10 cellular contexts compared by ENCODE assay signal in the genomic region with DNA sequence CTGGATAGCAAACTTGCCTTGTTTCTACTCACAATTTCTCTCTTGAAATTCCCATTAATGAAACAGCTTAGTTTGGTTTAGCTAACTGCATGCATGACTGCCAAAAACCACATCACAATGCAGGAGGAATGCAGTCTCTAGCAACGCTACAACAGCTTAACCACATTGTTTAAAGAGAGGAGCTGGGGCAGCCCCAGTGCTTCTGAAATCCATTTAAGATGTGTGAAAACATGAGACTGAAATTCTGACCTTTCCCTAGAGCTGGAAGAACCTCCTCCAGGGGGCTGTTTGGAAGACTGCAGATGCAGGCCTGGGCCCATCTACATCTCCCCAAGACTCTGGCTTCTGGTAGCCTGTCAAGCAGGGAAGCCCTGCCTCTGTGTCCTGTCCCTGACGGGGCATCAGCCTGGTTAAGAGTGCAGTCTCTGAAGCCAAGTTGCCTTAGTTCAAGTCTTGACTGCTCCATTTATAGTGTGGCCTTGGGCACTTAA.
DNase-seq lines count a peak whose midpoint lies in the region; FAIRE-seq and TF ChIP-seq lines count a peak whose summit lies in the region.
"Had no signal": no experiment of that assay in that cellular context is flagged by ENCODE, and none has a peak within 500 bp of the region (broad histone marks: within the 10 kb centered on the region; RNA-seq: fewer than 3 reads in every experiment).

No MANE protein-coding gene starts in this region.

- H3K4me3 ChIP-seq in HAP-1, result no peak overlapping the region
- H3K4me3 ChIP-seq in astrocyte (ENCODE audit: insufficient read depth, low read depth, low read length), result peak overlapping the region; percentile 13

- no peak overlapping the region for H2AFZ ChIP-seq in astrocyte (ENCODE audit: low read depth, low read length)

- peaks cover 46% of the 10 kb centered on the region for H3K4me1 Mint-ChIP-seq in astrocyte (ENCODE audit: low read depth, unreplicated experiment)
- H3K4me1 Mint-ChIP-seq: stimulated activated effector memory CD8-positive, alpha-beta T cell treated with anti-CD3 and anti-CD28 coated beads, Interleukin-12 subunit alpha, Interleukin-12 subunit beta, amount 100 ng/mL, for 72 hours had no signal

- peaks cover 12% of the 10 kb centered on the region for H3K9me3 Mint-ChIP-seq in astrocyte (ENCODE audit: unreplicated experiment)

- no peaks in the 10 kb centered on the region for H3K27me3 Mint-ChIP-seq in astrocyte (ENCODE audit: low read depth, unreplicated experiment)

- H3K27me3 ChIP-seq in HAP-1 (ENCODE audit: low read depth), result no peaks in the 10 kb centered on the region
- peaks cover 7% of the 10 kb centered on the region for H3K27me3 ChIP-seq in astrocyte (ENCODE audit: insufficient read depth, low read length)

- DNase-seq in AG20443 (ENCODE audit: low spot score) (peak; percentile 87), HAP-1 (ENCODE audit: low spot score in 2 of 2) (peak; percentile 47 to 53), astrocyte (ENCODE audit: low read depth) (peak; percentile 98), kidney glomerular epithelial cell (lab: John Stamatoyannopoulos, UW) (peak; percentile 90), dermis blood vessel endothelial cell (no peak), SKM-1 treated with dmso at 0.1 percent for 144 hours (lab: John Stamatoyannopoulos, UW; ENCODE audit: unreplicated experiment) (no peak)
- no peak for DNase-seq in stimulated activated CD4-positive, alpha-beta T cell treated with anti-CD3 and anti-CD28 coated beads, Interleukin-1b, Interleukin-23, amount 100 ng/mL, for 48 hours
- DNase-seq in activated naive CD4-positive, alpha-beta T cell treated with Interleukin-2 at 50 U/mL for 16 hours, result no peak
- DNase-seq: nephron progenitor cell had no signal

- H3K4me1 ChIP-seq in HAP-1 (peaks cover 6% of the 10 kb centered on the region), astrocyte (ENCODE audit: insufficient read depth, low read length) (peaks cover 23% of the 10 kb centered on the region)

- peak overlapping the region; percentile 28 for H3K27ac ChIP-seq in astrocyte (ENCODE audit: low read depth, low read length)

- peaks cover 8% of the 10 kb centered on the region for H3K36me3 Mint-ChIP-seq in astrocyte (ENCODE audit: low read depth, unreplicated experiment)
- H3K36me3 Mint-ChIP-seq: stimulated activated effector memory CD8-positive, alpha-beta T cell treated with anti-CD3 and anti-CD28 coated beads, Interleukin-12 subunit alpha, Interleukin-12 subunit beta, amount 100 ng/mL, for 72 hours had no signal

- peak overlapping the region; percentile 45 for H3K9ac ChIP-seq in astrocyte (ENCODE audit: low read length)

- no peaks in the 10 kb centered on the region for H3K9me3 ChIP-seq in HAP-1
- peaks cover 7% of the 10 kb centered on the region for H3K9me3 ChIP-seq in astrocyte (ENCODE audit: insufficient read depth, low read depth, low read length)

- H3K36me3 ChIP-seq in HAP-1 (replicated peaks) (no peaks in the 10 kb centered on the region), astrocyte (ENCODE audit: insufficient read depth, low read length) (no peaks in the 10 kb centered on the region)

- no peaks in the 10 kb centered on the region for H3K79me2 ChIP-seq in astrocyte (ENCODE audit: insufficient read depth, low read length)

- no peak for TF ChIP-seq CTCF in astrocyte (IDR thresholded peaks at IDR 0.05; ENCODE audit: insufficient read depth, low read depth, low read length)

- H3K27ac Mint-ChIP-seq in astrocyte (ENCODE audit: unreplicated experiment), result peak overlapping the region; percentile 89
- H3K27ac Mint-ChIP-seq: nephron progenitor cell; stimulated activated effector memory CD8-positive, alpha-beta T cell treated with anti-CD3 and anti-CD28 coated beads, Interleukin-12 subunit alpha, Interleukin-12 subunit beta, amount 100 ng/mL, for 72 hours had no signal

- H4K20me1 ChIP-seq in astrocyte (ENCODE audit: insufficient read depth, low read length), result peaks cover 6% of the 10 kb centered on the region

- no peak overlapping the region for H3K4me3 Mint-ChIP-seq in astrocyte (ENCODE audit: unreplicated experiment)
- H3K4me3 Mint-ChIP-seq: nephron progenitor cell; stimulated activated effector memory CD8-positive, alpha-beta T cell treated with anti-CD3 and anti-CD28 coated beads, Interleukin-12 subunit alpha, Interleukin-12 subunit beta, amount 100 ng/mL, for 72 hours had no signal

- H3K4me2 ChIP-seq in astrocyte (ENCODE audit: low read length), result peak overlapping the region; percentile 72

- in situ Hi-C loops in HAP-1 (cut with MboI; ENCODE audit: low sequenced_read_pairs), result no loop called here

- FAIRE-seq in astrocyte (lab: Jason Lieb, UNC), result peak; percentile 67

Comparison
In these comparisons a context has a peak if more than half of its experiments do, and no peak if none do; other contexts are left out.
1. DNase-seq: peak in AG20443 (single experiment), HAP-1 (2 of 2), astrocyte (single experiment) and kidney glomerular epithelial cell (single experiment); none in dermis blood vessel endothelial cell (single experiment), stimulated activated CD4-positive, alpha-beta T cell treated with anti-CD3 and anti-CD28 coated beads, Interleukin-1b, Interleukin-23, amount 100 ng/mL, for 48 hours (single experiment), activated naive CD4-positive, alpha-beta T cell treated with Interleukin-2 at 50 U/mL for 16 hours (single experiment) and SKM-1 treated with dmso at 0.1 percent for 144 hours (single experiment).